15 cellular contexts compared by ENCODE assay signal in the genomic region with DNA sequence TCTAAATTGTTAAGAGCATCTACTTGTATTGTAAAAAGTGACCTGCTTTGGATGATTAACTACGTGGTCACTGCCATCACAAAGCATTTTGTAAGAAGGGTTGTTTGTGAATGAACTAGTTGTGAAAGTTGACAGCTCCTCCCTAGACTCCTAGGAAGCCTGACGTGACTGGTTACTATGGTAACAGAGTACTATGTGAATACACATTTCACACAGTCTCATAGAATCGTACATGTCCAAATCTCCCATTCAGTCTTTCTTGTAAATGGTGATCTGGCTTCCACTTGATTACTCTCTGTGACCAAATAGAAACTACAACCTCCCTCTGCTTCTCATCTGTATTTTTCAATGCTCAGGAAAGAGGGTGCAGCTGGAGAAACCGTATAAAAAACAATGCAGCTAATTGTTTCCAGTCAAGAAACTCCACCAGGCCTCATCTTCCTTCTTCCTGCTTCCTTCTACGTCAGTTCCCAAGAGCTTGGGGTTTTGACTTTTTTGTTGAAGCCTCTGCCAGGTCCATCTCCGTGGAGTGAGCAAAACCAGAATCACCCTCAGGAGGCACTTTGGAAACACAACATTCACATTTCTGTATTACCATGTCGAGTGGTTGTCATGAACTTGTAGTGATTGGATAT.
A peak's percentile ranks its signal among the peaks of the same experiment; 100 is the strongest.
DNase-seq lines count a peak whose midpoint lies in the region; ATAC-seq and TF ChIP-seq lines count a peak whose summit lies in the region.
"Had no signal": no experiment of that assay in that cellular context is flagged by ENCODE, and none has a peak within 500 bp of the region (broad histone marks: within the 10 kb centered on the region; RNA-seq: fewer than 3 reads in every experiment).

No MANE protein-coding gene starts in this region.

- H3K27ac ChIP-seq in neural cell (ENCODE audit: low read length) (peak overlapping the region; percentile 79), heart right ventricle (no peak overlapping the region)
- H3K27ac ChIP-seq: colonic mucosa, PC-9, upper lobe of left lung, VCaP had no signal

- peaks cover 17% of the 10 kb centered on the region for H3K79me2 ChIP-seq in neural cell (replicated peaks; ENCODE audit: insufficient read depth, low read length)

- no peaks in the 10 kb centered on the region for H3K4me1 ChIP-seq in heart right ventricle
- H3K4me1 ChIP-seq: Caco-2, colonic mucosa, upper lobe of left lung had no signal

- H3K9me3 ChIP-seq in neural cell (ENCODE audit: low read length) (no peaks in the 10 kb centered on the region), heart right ventricle (no peaks in the 10 kb centered on the region)
- H3K9me3 ChIP-seq: Caco-2, colonic mucosa, upper lobe of left lung had no signal

- ATAC-seq in HG03565 (IDR thresholded peaks at IDR 0.05; ENCODE audit: unreplicated experiment): no peak
- ATAC-seq in heart right ventricle: no peak
- ATAC-seq: activated T-cell treated with anti-CD3 and anti-CD28 coated beads, Interleukin-2, amount 50 U/mL, for 4 hours had no signal

- H3K4me3 ChIP-seq in neural cell (ENCODE audit: low read length) (peak overlapping the region; percentile 46), heart right ventricle (no peak overlapping the region)
- H3K4me3 ChIP-seq: colonic mucosa, PC-9, upper lobe of left lung had no signal

- peaks cover 11% of the 10 kb centered on the region for H3K4me1 Mint-ChIP-seq in endothelial cell (ENCODE audit: unreplicated experiment)

- peak; percentile 25 for TF ChIP-seq RAD21 in neural cell (conservative IDR thresholded peaks at IDR 0.05)

- TF ChIP-seq CTCF in endothelial cell (IDR thresholded peaks at IDR 0.05; ENCODE audit: unreplicated experiment) (no peak), neural cell (IDR thresholded peaks at IDR 0.05; ENCODE audit: poor library complexity, severe bottlenecking) (no peak), heart right ventricle (IDR thresholded peaks at IDR 0.05) (no peak)

- H3K9me2 ChIP-seq in neural cell (ENCODE audit: insufficient read depth, low read length): no peaks in the 10 kb centered on the region

- H3K36me3 ChIP-seq in neural cell (ENCODE audit: insufficient read depth, low read length) (no peaks in the 10 kb centered on the region), heart right ventricle (no peaks in the 10 kb centered on the region)
- H3K36me3 ChIP-seq: colonic mucosa, upper lobe of left lung had no signal

- no peaks in the 10 kb centered on the region for H3K36me3 Mint-ChIP-seq in endothelial cell (ENCODE audit: low read depth, unreplicated experiment)

- 44 to 48% methylated on average over 7 of the region's 7 CpGs for WGBS in heart right ventricle, 2 donors

- peaks cover 2% of the 10 kb centered on the region for H3K27me3 Mint-ChIP-seq in endothelial cell (ENCODE audit: unreplicated experiment)

- H3K9ac ChIP-seq in neural cell (ENCODE audit: low read length): peak overlapping the region; percentile 30

- H2AFZ ChIP-seq in neural cell (ENCODE audit: low read depth, low read length): no peak overlapping the region
- H2AFZ ChIP-seq: PC-9 had no signal

- H3K4me3 Mint-ChIP-seq in endothelial cell (ENCODE audit: unreplicated experiment): no peak overlapping the region
- H3K4me3 Mint-ChIP-seq: activated T-cell treated with anti-CD3 and anti-CD28 coated beads, Interleukin-2, amount 50 U/mL, for 4 hours had no signal

- H3K27me3 ChIP-seq in neural cell (ENCODE audit: insufficient read depth, low read depth, low read length) (no peaks in the 10 kb centered on the region), heart right ventricle (no peaks in the 10 kb centered on the region)
- H3K27me3 ChIP-seq: colonic mucosa, upper lobe of left lung had no signal

- no peaks in the 10 kb centered on the region for H4K20me1 ChIP-seq in neural cell (ENCODE audit: insufficient read depth)

- H3F3A ChIP-seq in neural cell (ENCODE audit: insufficient read depth, low read length, poor library complexity, severe bottlenecking): peaks cover 8% of the 10 kb centered on the region

- intact Hi-C loops in heart right ventricle (cut with DNase I): no loop called here

- peak overlapping the region; percentile 46 for H3K4me2 ChIP-seq in neural cell (ENCODE audit: low read length)
- H3K4me2 ChIP-seq: PC-9 had no signal

- no peaks in the 10 kb centered on the region for H3K9me3 Mint-ChIP-seq in endothelial cell (ENCODE audit: unreplicated experiment)
- H3K9me3 Mint-ChIP-seq: activated T-cell treated with anti-CD3 and anti-CD28 coated beads, Interleukin-2, amount 50 U/mL, for 4 hours had no signal

- TF ChIP-seq EP300 in neural cell (conservative IDR thresholded peaks at IDR 0.05; ENCODE audit: poor library complexity, severe bottlenecking): peak; percentile 80

- H3K27ac Mint-ChIP-seq in endothelial cell (ENCODE audit: unreplicated experiment): peak overlapping the region; percentile 96

- DNase-seq in DMS153 treated with DMSO at 0.1 percent for 48 hours (lab: John Stamatoyannopoulos, UW; ENCODE audit: unreplicated experiment) (peak; percentile 10), NCI-H2029 treated with DMSO at 0.1 percent for 48 hours (lab: John Stamatoyannopoulos, UW) (peak; percentile 29), endothelial cell (ENCODE audit: low spot score) (no peak), heart right ventricle (no peak), 8988T (no peak), T-helper 9 cell (no peak)
- DNase-seq: activated T-cell treated with anti-CD3 and anti-CD28 coated beads, Interleukin-2, amount 50 U/mL, for 4 hours; Caco-2; colonic mucosa; occipital lobe; PC-9; upper lobe of left lung had no signal

TF ChIP-seq in neural cell, 6 proteins besides CTCF, POLR2A, EP300 and RAD21:
- TF ChIP-seq, protein P1, sequence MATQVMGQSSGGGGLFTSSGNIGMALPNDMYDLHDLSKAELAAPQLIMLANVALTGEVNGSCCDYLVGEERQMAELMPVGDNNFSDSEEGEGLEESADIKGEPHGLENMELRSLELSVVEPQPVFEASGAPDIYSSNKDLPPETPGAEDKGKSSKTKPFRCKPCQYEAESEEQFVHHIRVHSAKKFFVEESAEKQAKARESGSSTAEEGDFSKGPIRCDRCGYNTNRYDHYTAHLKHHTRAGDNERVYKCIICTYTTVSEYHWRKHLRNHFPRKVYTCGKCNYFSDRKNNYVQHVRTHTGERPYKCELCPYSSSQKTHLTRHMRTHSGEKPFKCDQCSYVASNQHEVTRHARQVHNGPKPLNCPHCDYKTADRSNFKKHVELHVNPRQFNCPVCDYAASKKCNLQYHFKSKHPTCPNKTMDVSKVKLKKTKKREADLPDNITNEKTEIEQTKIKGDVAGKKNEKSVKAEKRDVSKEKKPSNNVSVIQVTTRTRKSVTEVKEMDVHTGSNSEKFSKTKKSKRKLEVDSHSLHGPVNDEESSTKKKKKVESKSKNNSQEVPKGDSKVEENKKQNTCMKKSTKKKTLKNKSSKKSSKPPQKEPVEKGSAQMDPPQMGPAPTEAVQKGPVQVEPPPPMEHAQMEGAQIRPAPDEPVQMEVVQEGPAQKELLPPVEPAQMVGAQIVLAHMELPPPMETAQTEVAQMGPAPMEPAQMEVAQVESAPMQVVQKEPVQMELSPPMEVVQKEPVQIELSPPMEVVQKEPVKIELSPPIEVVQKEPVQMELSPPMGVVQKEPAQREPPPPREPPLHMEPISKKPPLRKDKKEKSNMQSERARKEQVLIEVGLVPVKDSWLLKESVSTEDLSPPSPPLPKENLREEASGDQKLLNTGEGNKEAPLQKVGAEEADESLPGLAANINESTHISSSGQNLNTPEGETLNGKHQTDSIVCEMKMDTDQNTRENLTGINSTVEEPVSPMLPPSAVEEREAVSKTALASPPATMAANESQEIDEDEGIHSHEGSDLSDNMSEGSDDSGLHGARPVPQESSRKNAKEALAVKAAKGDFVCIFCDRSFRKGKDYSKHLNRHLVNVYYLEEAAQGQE (IDR thresholded peaks at IDR 0.05; ENCODE audit: borderline replicate concordance): peak; percentile 27
- TF ChIP-seq TAF1 (IDR thresholded peaks at IDR 0.05; ENCODE audit: low read depth) (no peak), SMC3 (conservative IDR thresholded peaks at IDR 0.05; ENCODE audit: poor library complexity) (peak; percentile 10), MXI1 (conservative IDR thresholded peaks at IDR 0.05; ENCODE audit: poor library complexity, severe bottlenecking) (no peak), POLR2AphosphoS5 (IDR thresholded peaks at IDR 0.05) (peak; percentile 22), EZH2 (IDR thresholded peaks at IDR 0.05; ENCODE audit: borderline replicate concordance, insufficient read depth, low read length, poor library complexity, severe bottlenecking) (no peak)

Comparison
In these comparisons a context has a peak if more than half of its experiments do, and no peak if none do; other contexts are left out.
1. DNase-seq: peak in DMS153 treated with DMSO at 0.1 percent for 48 hours (single experiment) and NCI-H2029 treated with DMSO at 0.1 percent for 48 hours (single experiment); none in endothelial cell (single experiment), heart right ventricle (0 of 2), 8988T (single experiment) and T-helper 9 cell (single experiment).